ENCODE assay signal across 8 cellular contexts in the genomic region with DNA sequence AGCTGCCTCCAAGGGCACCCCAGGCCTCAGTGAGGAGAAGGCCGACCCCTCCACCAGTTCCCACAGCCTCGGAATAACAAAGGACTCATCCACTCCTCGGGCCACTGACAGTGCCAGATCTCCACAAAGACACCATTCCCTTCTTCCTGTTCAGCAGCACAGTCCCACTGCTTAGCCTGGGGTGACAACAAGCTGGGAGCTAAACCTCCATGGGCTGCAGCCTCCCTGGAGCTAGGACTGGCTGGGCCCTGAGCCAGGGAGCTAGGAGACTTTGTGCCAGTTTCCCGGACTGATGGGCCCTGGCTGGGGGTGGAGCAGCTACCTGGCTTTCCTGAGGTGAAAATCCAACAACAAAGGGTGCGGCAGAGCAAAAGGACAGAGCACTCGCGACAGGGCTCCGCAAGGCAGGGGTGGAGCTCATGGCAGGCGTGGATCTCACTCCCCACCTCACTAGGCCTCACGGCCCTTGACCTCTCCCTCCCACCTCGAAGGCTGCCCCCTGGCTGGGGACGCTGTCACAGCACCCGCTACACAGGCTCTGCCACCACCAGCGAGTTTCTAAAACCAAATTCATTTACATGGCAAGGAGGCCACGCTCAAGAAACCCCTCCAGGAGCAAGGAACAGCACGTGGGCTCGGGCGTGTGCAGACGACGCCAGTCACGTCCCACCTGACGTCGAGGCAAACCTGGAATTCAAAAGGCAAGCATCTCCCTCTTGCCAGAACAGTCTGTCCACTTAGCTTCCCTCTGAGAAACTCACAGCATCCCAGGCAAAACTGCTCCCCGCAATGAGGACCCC. TPM values are rescaled to one million over a fixed set of nuclear protein-coding genes. Genes with fewer than 3 reads are reported as not detected.
DNase-seq lines count a peak whose midpoint lies in the region; ATAC-seq, FAIRE-seq and TF ChIP-seq lines count a peak whose summit lies in the region.

No MANE protein-coding gene starts in this region.

- TF ChIP-seq RAD21 in H1 (IDR thresholded peaks at IDR 0.05 in 1 of 2, conservative IDR thresholded peaks at IDR 0.05 in 1 of 2; ENCODE audit: low read depth in 2 of 2, low read length in 2 of 2): peak in 1 of 2 experiments; percentile 20; a peak in 2 of 4 replicates

- intact Hi-C loops in PC-3 (cut with micrococcal nuclease): no loop called here

- H2BK120ac ChIP-seq in H1 (replicated peaks; ENCODE audit: low read depth, low read length) (no peak overlapping the region), trophoblast cell (ENCODE audit: insufficient read depth, low read length, poor library complexity) (no peak overlapping the region)

- TF ChIP-seq CTCF in PC-3 (conservative IDR thresholded peaks at IDR 0.05; ENCODE audit: low read depth, low read length) (peak; percentile 63), H1 (IDR thresholded peaks at IDR 0.05; ENCODE audit: control extremely low read depth in 1 of 3, insufficient read depth in 1 of 3, low read depth in 1 of 3, low read length in 3 of 3) (peak; percentile 55 to 81 (median 78))

- CTCF ChIA-PET in PC-3 (lab: Charles Lee): no interaction called here
- CTCF ChIA-PET in H1 (lab: Charles Lee; ENCODE audit: partially characterized antibody): interaction anchor here (0.8 to 2.7 kb wide), 11 partner anchors 10 to 365 kb away, joined by 3 to 24 read pairs (median 4); a partner anchor contains a TSS

- TF ChIP-seq EP300 in H1 (IDR thresholded peaks at IDR 0.05; ENCODE audit: borderline replicate concordance in 1 of 2, low read depth in 2 of 2, low read length in 2 of 2): no peak

- H2BK12ac ChIP-seq in H1 (ENCODE audit: low read depth, low read length) (peak overlapping the region; percentile 62; the same call in 1 of the 2 replicates), trophoblast cell (ENCODE audit: low read length) (no peak overlapping the region)

- H4K5ac ChIP-seq in H1 (ENCODE audit: insufficient read length, low read depth, low read length): no peak overlapping the region

- H2BK15ac ChIP-seq in H1 (ENCODE audit: low read length): no peak overlapping the region

- H3K36me3 ChIP-seq in PC-3 (ENCODE audit: low read depth, low read length) (peaks cover 3% of the 10 kb centered on the region; the same call in 1 of the 2 replicates), H1 (ENCODE audit: control insufficient read depth in 2 of 4, insufficient read depth in 4 of 4, low read length in 3 of 4) (no peaks in the 10 kb centered on the region; a peak in 1 of 8 replicates), trophoblast cell (ENCODE audit: control insufficient read depth in 1 of 2, insufficient read depth in 2 of 2, low read length in 2 of 2) (peaks cover 10 to 13% of the 10 kb centered on the region in 2 experiments)

- H3K9ac ChIP-seq in PC-3 (ENCODE audit: low read length) (no peak overlapping the region), H1 (replicated peaks in 1 of 4; ENCODE audit: extremely low read depth in 1 of 4, low read depth in 3 of 4, low read length in 3 of 4) (no peak overlapping the region), trophoblast cell (ENCODE audit: low read length) (no peak overlapping the region)

- H3K27ac ChIP-seq in PC-3 (ENCODE audit: low read length) (no peak overlapping the region), H1 (ENCODE audit: low read depth, low read length) (peak overlapping the region; percentile 36), trophoblast cell (ENCODE audit: low read depth, low read length) (no peak overlapping the region)

- H3F3A ChIP-seq in PC-3 (ENCODE audit: low read length, unreplicated experiment): no peaks in the 10 kb centered on the region

- no TSS peak for BruUV-seq in PC-3 (replicated peaks; lab: Mats Ljungman, UMichigan)

- H3K4ac ChIP-seq in H1 (replicated peaks; ENCODE audit: insufficient read length, low read depth, low read length): no peak overlapping the region
- H3K4ac ChIP-seq in trophoblast cell (ENCODE audit: low read depth, low read length): peak overlapping the region; percentile 13

- H3K4me3 ChIP-seq in PC-3 (ENCODE audit: low read length): no peak overlapping the region
- H3K4me3 ChIP-seq in H1 (ENCODE audit: extremely low read depth in 1 of 4, insufficient read depth in 2 of 4, low read depth in 3 of 4, low read length in 4 of 4): no peak overlapping the region
- no peak overlapping the region for H3K4me3 ChIP-seq in trophoblast cell (ENCODE audit: low read depth, low read length)

- H3K56ac ChIP-seq in H1 (replicated peaks; ENCODE audit: insufficient read length, low read depth, low read length): no peak overlapping the region

- H2AFZ ChIP-seq in PC-3 (ENCODE audit: low read length) (no peak overlapping the region), H1 (ENCODE audit: low read length) (no peak overlapping the region), trophoblast cell (ENCODE audit: insufficient read depth, low read length, poor library complexity) (no peak overlapping the region)

- H3K18ac ChIP-seq in H1 (ENCODE audit: extremely low read depth, low read length): peak overlapping the region; percentile 51; the same call in 1 of the 2 replicates
- no peak overlapping the region for H3K18ac ChIP-seq in trophoblast cell (ENCODE audit: low read length)

- H3K9me3 ChIP-seq in PC-3 (ENCODE audit: low read length) (no peaks in the 10 kb centered on the region), H1 (ENCODE audit: insufficient read depth in 2 of 2, low read depth in 1 of 2, low read length in 1 of 2) (no peaks in the 10 kb centered on the region), trophoblast cell (ENCODE audit: insufficient read depth, low read depth, low read length) (no peaks in the 10 kb centered on the region)

- peak; percentile 37 for DNase-seq in activated T-cell treated with anti-CD3 and anti-CD28 coated beads for 1 hour (ENCODE audit: low read depth)
- no peak for DNase-seq in activated T-cell treated with anti-CD3 and anti-CD28 coated beads, Interleukin-2, amount 50 U/mL, for 1 hour
- peak; percentile 9 for DNase-seq in PC-3
- peak in 1 of 2 experiments; percentile 84 for DNase-seq in H1 (ENCODE audit: low read depth in 1 of 2, low spot score in 2 of 2)
- DNase-seq in trophoblast cell: no peak
- no peak for DNase-seq in NCI-H1092 (lab: John Stamatoyannopoulos, UW)
- no peak for DNase-seq in anterior cingulate cortex (lab: John Stamatoyannopoulos, UW)

- H3K79me1 ChIP-seq in H1 (ENCODE audit: low read depth, low read length) (peaks cover 19% of the 10 kb centered on the region), trophoblast cell (ENCODE audit: low read length) (no peaks in the 10 kb centered on the region)

- 73% methylated on average over 22 of the region's 24 CpGs; no CpG with 5 or more reads in 1 of the 2 experiments for WGBS in H1 (ENCODE audit: extremely low coverage in 1 of 2, insufficient coverage in 1 of 2, insufficient read length in 1 of 2, insufficient replicate concordance in 2 of 2, low coverage in 1 of 2, low lambda C conversion rate in 2 of 2, missing lambda C conversion rate in 1 of 2), 2 experiments
- WGBS in trophoblast cell (ENCODE audit: extremely low coverage, insufficient coverage, insufficient read length): no CpG with 5 or more reads among the region's 24 CpGs

- TF ChIP-seq POLR2A in H1 (IDR thresholded peaks at IDR 0.05; ENCODE audit: control extremely low read depth in 1 of 2, low read depth in 2 of 2, low read length in 2 of 2): no peak

- H3K23ac ChIP-seq in H1 (ENCODE audit: insufficient read length) (no peak overlapping the region), trophoblast cell (ENCODE audit: low read length) (no peak overlapping the region)

- peak overlapping the region; percentile 5; the same call in 1 of the 2 replicates for H2BK20ac ChIP-seq in H1 (ENCODE audit: low read length)

- H3K4me1 ChIP-seq in PC-3 (ENCODE audit: insufficient read depth, low read length) (no peaks in the 10 kb centered on the region), H1 (replicated peaks in 1 of 4; ENCODE audit: control insufficient read depth in 3 of 4, insufficient read depth in 4 of 4, low read length in 3 of 4) (peaks cover 0 to 20% (median 13%) of the 10 kb centered on the region in 4 experiments; a peak in 6 of 7 replicates), trophoblast cell (ENCODE audit: control insufficient read depth in 1 of 2, insufficient read depth in 2 of 2, low read length in 2 of 2) (no peaks in the 10 kb centered on the region)

- no peaks in the 10 kb centered on the region for H3K9me2 ChIP-seq in PC-3 (replicated peaks; ENCODE audit: low read length)

- no peaks in the 10 kb centered on the region for H3K23me2 ChIP-seq in H1 (ENCODE audit: low read depth, low read length)

- H4K12ac ChIP-seq in trophoblast cell (ENCODE audit: low read depth, low read length): no peak overlapping the region

- peaks cover 24% of the 10 kb centered on the region for H3K79me2 ChIP-seq in PC-3 (ENCODE audit: low read length)
- peaks cover 4 to 47% of the 10 kb centered on the region in 2 experiments; a peak in 2 of 4 replicates for H3K79me2 ChIP-seq in H1 (ENCODE audit: control insufficient read depth in 1 of 2, insufficient read depth in 2 of 2, low read length in 2 of 2)
- peaks cover 2% of the 10 kb centered on the region for H3K79me2 ChIP-seq in trophoblast cell (ENCODE audit: control insufficient read depth, insufficient read depth, low read length, poor library complexity)

- H3K4me2 ChIP-seq in PC-3 (ENCODE audit: low read length) (no peak overlapping the region), H1 (ENCODE audit: insufficient read depth in 1 of 2, low read depth in 2 of 2, low read length in 2 of 2) (no peak overlapping the region), trophoblast cell (ENCODE audit: low read length) (no peak overlapping the region)

- ATAC-seq in PC-3 (peak; percentile 50), HG02840 (IDR thresholded peaks at IDR 0.05; ENCODE audit: low FRiP score, unreplicated experiment) (no peak)

- H2BK5ac ChIP-seq in H1 (ENCODE audit: low read depth, low read length) (peak overlapping the region; percentile 20; the same call in 1 of the 2 replicates), trophoblast cell (ENCODE audit: low read depth, low read length, poor library complexity) (no peak overlapping the region)

- H4K91ac ChIP-seq in H1 (replicated peaks; ENCODE audit: insufficient read length, low read length) (no peak overlapping the region), trophoblast cell (ENCODE audit: low read depth, low read length) (no peak overlapping the region)

- H3K27me3 ChIP-seq in PC-3 (ENCODE audit: low read length): no peaks in the 10 kb centered on the region
- no peaks in the 10 kb centered on the region for H3K27me3 ChIP-seq in H1 (replicated peaks in 1 of 4; ENCODE audit: control insufficient read depth in 3 of 4, extremely low read depth in 1 of 4, insufficient read depth in 3 of 4, low read length in 3 of 4)
- H3K27me3 ChIP-seq in trophoblast cell (ENCODE audit: insufficient read depth, low read length): no peaks in the 10 kb centered on the region

- POLR2A ChIA-PET in PC-3 (lab: Charles Lee; ENCODE audit: unreplicated experiment) (no interaction called here), H1 (lab: Charles Lee; ENCODE audit: partially characterized antibody) (interaction anchor here (0.6 to 1.4 kb wide), 3 partner anchors 10 to 284 kb away, joined by 3 to 5 read pairs (median 5); no protein-coding TSS in a partner anchor)

- H4K8ac ChIP-seq in H1 (ENCODE audit: extremely low read depth, insufficient read depth, low read length) (peak overlapping the region; percentile 71), trophoblast cell (ENCODE audit: low read depth, low read length) (no peak overlapping the region)

- no peaks in the 10 kb centered on the region for H4K20me1 ChIP-seq in PC-3 (ENCODE audit: low read length)
- H4K20me1 ChIP-seq in H1 (replicated peaks in 1 of 2; ENCODE audit: control insufficient read depth in 1 of 2, insufficient read depth in 2 of 2, low read length in 2 of 2): peaks cover 5 to 19% of the 10 kb centered on the region in 2 experiments

- no peak overlapping the region; the same call in 1 of the 2 replicates for H2AK5ac ChIP-seq in H1 (ENCODE audit: low read depth, low read length)
- no peak overlapping the region for H2AK5ac ChIP-seq in trophoblast cell (ENCODE audit: low read length)

- H3K14ac ChIP-seq in H1 (ENCODE audit: insufficient read length): no peak overlapping the region
- no peak overlapping the region for H3K14ac ChIP-seq in trophoblast cell (ENCODE audit: low read length)

- no peak for FAIRE-seq in H1 (lab: Jason Lieb, UNC)

RNA-seq across cellular contexts. Expression of a gene that starts 13.8 kb away (rescaled TPM):
- total RNA-seq in PC-3 (2014; rRNA removed): 38.1 and 45.6 TPM in 2 replicates
- total RNA-seq in H1 (2021; fragmentation: NEBNext Ultra II Directional; extraction: Animal tissue kit (Norgen Biotek cat#: 25700)): 46.3 and 46.7 TPM in 2 replicates
- 25.9 and 40.7 TPM in 2 replicates for polyA plus RNA-seq in H1 (2011; rRNA removed)
- polyA plus RNA-seq in H1 (2011; cell fraction: cytosol; rRNA removed): 28.6 TPM
- polyA plus RNA-seq in H1 (2011; cell fraction: nucleus; rRNA removed): 53.9 TPM
- polyA plus RNA-seq in H1 (2012, experiment 1 of 2): 31.6 to 37.7 TPM (median 34.8 TPM) in 4 replicates
- polyA plus RNA-seq in H1 (2012, experiment 2 of 2): 28.2 TPM
- 31.0 TPM for polyA plus RNA-seq in H1 (2013, experiment 1 of 2)
- 31.3 TPM for polyA plus RNA-seq in H1 (2013, experiment 2 of 2)
- 30.9 and 34.1 TPM in 2 replicates for polyA minus RNA-seq in H1 (2011; rRNA and poly(A)+ RNA removed)
- 27.1 TPM for polyA minus RNA-seq in H1 (2011; cell fraction: cytosol; rRNA and poly(A)+ RNA removed)
- 27.1 TPM for polyA minus RNA-seq in H1 (2011; cell fraction: nucleus; rRNA and poly(A)+ RNA removed)
- polyA plus RNA-seq in trophoblast cell (2013): 25.3 TPM in 2 replicates

RNA-seq across cellular contexts. Expression of a gene that starts 20.0 kb away (rescaled TPM):
- 38.6 and 50.4 TPM in 2 replicates for total RNA-seq in PC-3 (2014; rRNA removed)
- 31.3 and 31.9 TPM in 2 replicates for total RNA-seq in H1 (2021; fragmentation: NEBNext Ultra II Directional; extraction: Animal tissue kit (Norgen Biotek cat#: 25700))
- polyA plus RNA-seq in H1 (2011; rRNA removed): 11.1 and 21.8 TPM in 2 replicates
- 13.1 TPM for polyA plus RNA-seq in H1 (2011; cell fraction: cytosol; rRNA removed)
- 30.5 TPM for polyA plus RNA-seq in H1 (2011; cell fraction: nucleus; rRNA removed)
- polyA plus RNA-seq in H1 (2012, experiment 1 of 2): 47.8 to 51.1 TPM (median 49.1 TPM) in 4 replicates
- polyA plus RNA-seq in H1 (2012, experiment 2 of 2): 17.9 TPM
- 46.8 TPM for polyA plus RNA-seq in H1 (2013, experiment 1 of 2)
- 45.7 TPM for polyA plus RNA-seq in H1 (2013, experiment 2 of 2)
- polyA minus RNA-seq in H1 (2011; rRNA and poly(A)+ RNA removed): 4.6 and 4.7 TPM in 2 replicates
- polyA minus RNA-seq in H1 (2011; cell fraction: cytosol; rRNA and poly(A)+ RNA removed): 7.3 TPM
- polyA minus RNA-seq in H1 (2011; cell fraction: nucleus; rRNA and poly(A)+ RNA removed): 7.8 TPM
- polyA plus RNA-seq in trophoblast cell (2013): 41.3 and 43.5 TPM in 2 replicates

RNA-seq across cellular contexts. Expression of a gene that starts 45.4 kb away (rescaled TPM):
- 11.6 and 18.3 TPM in 2 replicates for total RNA-seq in PC-3 (2014; rRNA removed)
- total RNA-seq in H1 (2021; fragmentation: NEBNext Ultra II Directional; extraction: Animal tissue kit (Norgen Biotek cat#: 25700)): 45.6 and 45.7 TPM in 2 replicates
- 15.0 and 38.8 TPM in 2 replicates for polyA plus RNA-seq in H1 (2011; rRNA removed)
- polyA plus RNA-seq in H1 (2011; cell fraction: cytosol; rRNA removed): 15.5 TPM
- 150 TPM for polyA plus RNA-seq in H1 (2011; cell fraction: nucleus; rRNA removed)
- polyA plus RNA-seq in H1 (2012, experiment 1 of 2): 40.9 to 51.5 TPM (median 46.7 TPM) in 4 replicates
- 15.0 TPM for polyA plus RNA-seq in H1 (2012, experiment 2 of 2)
- polyA plus RNA-seq in H1 (2013, experiment 1 of 2): 33.1 TPM
- polyA plus RNA-seq in H1 (2013, experiment 2 of 2): 28.8 TPM
- polyA minus RNA-seq in H1 (2011; rRNA and poly(A)+ RNA removed): 5.0 and 9.8 TPM in 2 replicates
- polyA minus RNA-seq in H1 (2011; cell fraction: cytosol; rRNA and poly(A)+ RNA removed): 72.5 TPM
- 26.2 TPM for polyA minus RNA-seq in H1 (2011; cell fraction: nucleus; rRNA and poly(A)+ RNA removed)
- polyA plus RNA-seq in trophoblast cell (2013): 32.6 and 35.0 TPM in 2 replicates

RNA-seq across cellular contexts. Expression of a gene that starts 46.8 kb away (rescaled TPM):
- 25.9 and 28.4 TPM in 2 replicates for total RNA-seq in PC-3 (2014; rRNA removed)
- 14.6 and 19.1 TPM in 2 replicates for total RNA-seq in H1 (2021; fragmentation: NEBNext Ultra II Directional; extraction: Animal tissue kit (Norgen Biotek cat#: 25700))
- polyA plus RNA-seq in H1 (2011; rRNA removed): 9.2 and 20.8 TPM in 2 replicates
- 11.5 TPM for polyA plus RNA-seq in H1 (2011; cell fraction: cytosol; rRNA removed)
- 90.3 TPM for polyA plus RNA-seq in H1 (2011; cell fraction: nucleus; rRNA removed)
- polyA plus RNA-seq in H1 (2012, experiment 1 of 2): 6.7 to 13.3 TPM (median 10.3 TPM) in 4 replicates
- polyA plus RNA-seq in H1 (2012, experiment 2 of 2): 4.8 TPM
- 33.4 TPM for polyA plus RNA-seq in H1 (2013, experiment 1 of 2)
- polyA plus RNA-seq in H1 (2013, experiment 2 of 2): 31.6 TPM
- 0.76 TPM in 1 of 2 replicates, not detected in the other for polyA minus RNA-seq in H1 (2011; rRNA and poly(A)+ RNA removed)
- polyA minus RNA-seq in H1 (2011; cell fraction: cytosol; rRNA and poly(A)+ RNA removed): 5.1 TPM
- polyA minus RNA-seq in H1 (2011; cell fraction: nucleus; rRNA and poly(A)+ RNA removed): 14.7 TPM
- polyA plus RNA-seq in trophoblast cell (2013): 26.6 and 30.7 TPM in 2 replicates

Comparison
In these comparisons a context has a peak if more than half of its experiments do, and no peak if none do; other contexts are left out.
1. DNase-seq: peak in activated T-cell treated with anti-CD3 and anti-CD28 coated beads for 1 hour (single experiment) and PC-3 (single experiment); none in activated T-cell treated with anti-CD3 and anti-CD28 coated beads, Interleukin-2, amount 50 U/mL, for 1 hour (single experiment), trophoblast cell (0 of 2), NCI-H1092 (single experiment) and anterior cingulate cortex (0 of 58).